In the genomic region with DNA sequence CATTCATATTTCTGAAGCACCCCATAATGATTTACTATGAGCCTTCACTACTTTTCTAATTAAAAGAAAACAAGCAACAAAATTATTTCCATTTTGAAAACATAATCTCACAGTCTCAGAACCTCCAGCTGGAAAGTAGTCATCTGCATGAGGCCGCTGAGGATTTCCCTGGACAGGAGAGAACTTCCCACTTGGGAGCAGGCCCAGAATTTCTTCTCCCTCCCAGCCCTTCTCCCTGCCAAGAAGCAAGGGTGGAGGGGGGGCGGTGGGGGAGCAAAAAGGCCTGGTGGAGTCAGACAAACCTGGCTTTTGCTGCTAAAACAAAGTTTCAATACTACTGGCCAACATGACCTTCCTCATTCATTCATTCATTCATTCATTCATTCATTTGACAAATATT, we compare ENCODE assay signal across 14 cellular contexts.
A peak's percentile ranks its signal among the peaks of the same experiment; 100 is the strongest.
DNase-seq lines count a peak whose midpoint lies in the region; ATAC-seq, FAIRE-seq and TF ChIP-seq lines count a peak whose summit lies in the region.
"Had no signal": no experiment of that assay in that cellular context is flagged by ENCODE, and none has a peak within 500 bp of the region (broad histone marks: within the 10 kb centered on the region; RNA-seq: fewer than 3 reads in every experiment).

No MANE protein-coding gene starts in this region.

- no peak overlapping the region for H3K27ac Mint-ChIP-seq in CD4-positive, alpha-beta T cell

- peak; percentile 75 for DNase-seq in AG20443 (ENCODE audit: low spot score)
- peak; percentile 62 for DNase-seq in astrocyte of the cerebellum (ENCODE audit: low read depth)
- DNase-seq in glomerular visceral epithelial cell (ENCODE audit: extremely low spot score), result peak; percentile 7
- peak in 2 of 6 donors; percentile 29 to 41 for DNase-seq in pancreas
- no peak for DNase-seq in activated CD8-positive, alpha-beta memory T cell treated with anti-CD3 and anti-CD28 coated beads for 24 hours
- DNase-seq in CD4-positive, alpha-beta T cell, result no peak
- DNase-seq in OCI-M2 (lab: John Stamatoyannopoulos, UW; ENCODE audit: unreplicated experiment), result no peak
- no peak for DNase-seq in KBM-7
- DNase-seq: activated gamma-delta T cell treated with Interleukin-2 at 50 U/mL for 16 hours; AML-193; dorsolateral prefrontal cortex; NCI-H1092 treated with DMSO at 0.1 percent for 48 hours; NCI-H526 treated with DMSO at 0.1 percent for 48 hours; stimulated activated naive CD4-positive, alpha-beta T cell had no signal

- WGBS in pancreas, 2 donors, result 15 to 17% methylated on average over 2 of the region's 2 CpGs

- peak; percentile 57 for FAIRE-seq in pancreas (lab: Jason Lieb, UNC)

- CTCF ChIA-PET in CD4-positive, alpha-beta T cell (lab: Charles Lee), result interaction anchor here (1.2 kb wide), 1 partner anchor 23 kb away, joined by 3 read pairs; no protein-coding TSS in a partner anchor

- POLR2A ChIA-PET in CD4-positive, alpha-beta T cell (lab: Charles Lee), result no interaction called here

- H3K4me1 Mint-ChIP-seq in CD4-positive, alpha-beta T cell (ENCODE audit: low read depth), result no peaks in the 10 kb centered on the region

- peaks cover 0 to 5% (median 0%) of the 10 kb centered on the region in 4 donors for H3K27me3 ChIP-seq in pancreas
- H3K27me3 ChIP-seq in CD4-positive, alpha-beta T cell (ENCODE audit: control insufficient read depth, insufficient read depth, low read length), result no peaks in the 10 kb centered on the region

- no peaks in the 10 kb centered on the region for H3K27me3 Mint-ChIP-seq in CD4-positive, alpha-beta T cell

- no peak overlapping the region for H3K27ac ChIP-seq in pancreas
- no peak overlapping the region for H3K27ac ChIP-seq in CD4-positive, alpha-beta T cell (ENCODE audit: low read depth, low read length)
- H3K27ac ChIP-seq: dorsolateral prefrontal cortex had no signal

- no peak for TF ChIP-seq CTCF in astrocyte of the cerebellum (IDR thresholded peaks at IDR 0.05; ENCODE audit: low read depth, low read length, missing control alignments)
- no peak for TF ChIP-seq CTCF in pancreas (IDR thresholded peaks at IDR 0.05)
- no peak for TF ChIP-seq CTCF in CD4-positive, alpha-beta T cell (IDR thresholded peaks at IDR 0.05)

- H3K9me3 Mint-ChIP-seq in CD4-positive, alpha-beta T cell, result no peaks in the 10 kb centered on the region

- H3K4me1 ChIP-seq in pancreas, result no peaks in the 10 kb centered on the region

- peak in 3 of 4 donors; percentile 67 to 80 (median 78) for ATAC-seq in pancreas
- no peak for ATAC-seq in CD4-positive, alpha-beta T cell (ENCODE audit: poor library complexity)

- H3K36me3 ChIP-seq in pancreas, result no peaks in the 10 kb centered on the region

- in situ Hi-C loops in astrocyte of the cerebellum (cut with HindIII; ENCODE audit: low sequenced_read_pairs) (no loop called here), KBM-7 (cut with MboI; ENCODE audit: low pct_unique_long_range_greater_than_20kb, low sequenced_read_pairs) (no loop called here)

- H3K4me3 ChIP-seq in astrocyte of the cerebellum (ENCODE audit: low read depth, low read length), result no peak overlapping the region
- H3K4me3 ChIP-seq in pancreas, result no peak overlapping the region
- H3K4me3 ChIP-seq: dorsolateral prefrontal cortex had no signal

- H3K36me3 Mint-ChIP-seq in CD4-positive, alpha-beta T cell (ENCODE audit: low read depth), result no peaks in the 10 kb centered on the region

- H3K4me3 Mint-ChIP-seq in CD4-positive, alpha-beta T cell, result no peak overlapping the region

- intact Hi-C loops in pancreas (cut with DNase I), result no loop called here
- intact Hi-C loops in CD4-positive, alpha-beta T cell (cut with DNase I, micrococcal nuclease), result no loop called here

- no peaks in the 10 kb centered on the region for H3K9me3 ChIP-seq in pancreas
- no peaks in the 10 kb centered on the region for H3K9me3 ChIP-seq in CD4-positive, alpha-beta T cell (ENCODE audit: control insufficient read depth, low read length)

Comparison
In these comparisons a context has a peak if more than half of its experiments do, and no peak if none do; other contexts are left out.
1. DNase-seq: peak in AG20443 (single experiment), astrocyte of the cerebellum (single experiment) and glomerular visceral epithelial cell (single experiment); none in activated CD8-positive, alpha-beta memory T cell treated with anti-CD3 and anti-CD28 coated beads for 24 hours (single experiment), CD4-positive, alpha-beta T cell (0 of 10), OCI-M2 (single experiment) and KBM-7 (single experiment).